In genomic region chr6:44234101-44235090, GRCh38 we compare ENCODE assay signal across 8 cellular contexts. TPM values are rescaled to one million over a fixed set of nuclear protein-coding genes. Genes with fewer than 3 reads are reported as not detected.
A peak's percentile ranks its signal among the peaks of the same experiment; 100 is the strongest.
DNase-seq lines count a peak whose midpoint lies in the region; ATAC-seq and TF ChIP-seq lines count a peak whose summit lies in the region.

No MANE protein-coding gene starts in this region.

- peak; percentile 68 for TF ChIP-seq RAD21 in Ishikawa (IDR thresholded peaks at IDR 0.05; ENCODE audit: low read depth)

- H3K27me3 Mint-ChIP-seq in Calu3 (ENCODE audit: unreplicated experiment) (no peaks in the 10 kb centered on the region), progenitor cell of endocrine pancreas (peaks cover 8% of the 10 kb centered on the region)
- H3K27me3 Mint-ChIP-seq in activated T-helper 17 cell treated with anti-CD3 and anti-CD28 coated beads, Interleukin-2, amount 50 U/mL, for 72 hours: no peaks in the 10 kb centered on the region
- no peaks in the 10 kb centered on the region for H3K27me3 Mint-ChIP-seq in activated T-helper 2 cell treated with anti-CD3 and anti-CD28 coated beads, Interferon-gamma antibody, Interleukin-2, Interleukin-4, amounts not matched to agents 10 μg/mL and 5 μg/mL and 100 μg/mL, durations not matched to agents 14 hours and 24 hours and 36 hours (ENCODE audit: low read depth)

- no peak for ATAC-seq in activated T-helper 17 cell treated with anti-CD3 and anti-CD28 coated beads, Interleukin-2, amount 50 U/mL, for 72 hours (replicated peaks)
- ATAC-seq in Right ventricle myocardium inferior (peak; percentile 59), GM21423 (IDR thresholded peaks at IDR 0.05; ENCODE audit: unreplicated experiment) (no peak)

- H3K4me3 Mint-ChIP-seq in Calu3 (ENCODE audit: low read depth, unreplicated experiment) (no peak overlapping the region), progenitor cell of endocrine pancreas (ENCODE audit: low read depth) (no peak overlapping the region)
- no peak overlapping the region for H3K4me3 Mint-ChIP-seq in activated T-helper 17 cell treated with anti-CD3 and anti-CD28 coated beads, Interleukin-2, amount 50 U/mL, for 72 hours
- no peak overlapping the region for H3K4me3 Mint-ChIP-seq in activated T-helper 2 cell treated with anti-CD3 and anti-CD28 coated beads, Interferon-gamma antibody, Interleukin-2, Interleukin-4, amounts not matched to agents 10 μg/mL and 5 μg/mL and 100 μg/mL, durations not matched to agents 14 hours and 24 hours and 36 hours (ENCODE audit: low read depth)

- TF ChIP-seq CTCF in Calu3 (IDR thresholded peaks at IDR 0.05; ENCODE audit: unreplicated experiment) (peak; percentile 91), progenitor cell of endocrine pancreas (IDR thresholded peaks at IDR 0.05; ENCODE audit: unreplicated experiment) (peak; percentile 76)

- no peak for TF ChIP-seq EP300 in Ishikawa (IDR thresholded peaks at IDR 0.05; ENCODE audit: borderline replicate concordance)

- intact Hi-C loops in Calu3 (cut with micrococcal nuclease; ENCODE audit: unreplicated experiment) (loop anchor here (5.0 kb wide), 1 partner anchor 137 kb away; no protein-coding TSS in a partner anchor), Right ventricle myocardium inferior (cut with DNase I) (loop anchor here (1.0 kb wide), 2 partner anchors 13 to 62 kb away; no protein-coding TSS in a partner anchor)
- intact Hi-C loops in activated T-helper 2 cell treated with anti-CD3 and anti-CD28 coated beads, Interferon-gamma antibody, Interleukin-2, Interleukin-4, amounts not matched to agents 10 μg/mL and 5 μg/mL and 100 μg/mL, durations not matched to agents 14 hours and 24 hours and 36 hours (cut with micrococcal nuclease): loop anchor here (10.0 kb wide), 1 partner anchor 140 kb away; no protein-coding TSS in a partner anchor

- no TSS peak for BruUV-seq in Calu3 (replicated peaks; lab: Mats Ljungman, UMichigan)

- DNase-seq in Calu3: peak; percentile 75
- peak; percentile 89 for DNase-seq in Right ventricle myocardium inferior (ENCODE audit: missing footprints)
- peak; percentile 42 for DNase-seq in progenitor cell of endocrine pancreas (ENCODE audit: low spot score, unreplicated experiment)
- no peak for DNase-seq in OCI-M2 (lab: John Stamatoyannopoulos, UW; ENCODE audit: unreplicated experiment)
- no peak for DNase-seq in activated T-helper 2 cell treated with anti-CD3 and anti-CD28 coated beads, Interferon-gamma antibody, Interleukin-2, Interleukin-4, amounts not matched to agents 10 μg/mL and 5 μg/mL and 100 μg/mL, durations not matched to agents 14 hours and 24 hours and 36 hours (ENCODE audit: low spot score)

- H3K9me3 Mint-ChIP-seq in Calu3 (ENCODE audit: low read depth, unreplicated experiment): no peaks in the 10 kb centered on the region
- no peaks in the 10 kb centered on the region for H3K9me3 Mint-ChIP-seq in activated T-helper 17 cell treated with anti-CD3 and anti-CD28 coated beads, Interleukin-2, amount 50 U/mL, for 72 hours
- H3K9me3 Mint-ChIP-seq in progenitor cell of endocrine pancreas (ENCODE audit: low read depth): no peaks in the 10 kb centered on the region
- H3K9me3 Mint-ChIP-seq in activated T-helper 2 cell treated with anti-CD3 and anti-CD28 coated beads, Interferon-gamma antibody, Interleukin-2, Interleukin-4, amounts not matched to agents 10 μg/mL and 5 μg/mL and 100 μg/mL, durations not matched to agents 14 hours and 24 hours and 36 hours: no peaks in the 10 kb centered on the region

- H3K27ac Mint-ChIP-seq in Calu3 (ENCODE audit: unreplicated experiment): no peak overlapping the region
- H3K27ac Mint-ChIP-seq in activated T-helper 17 cell treated with anti-CD3 and anti-CD28 coated beads, Interleukin-2, amount 50 U/mL, for 72 hours: peak overlapping the region; percentile 62
- H3K27ac Mint-ChIP-seq in progenitor cell of endocrine pancreas: peak overlapping the region; percentile 37
- no peak overlapping the region for H3K27ac Mint-ChIP-seq in activated T-helper 2 cell treated with anti-CD3 and anti-CD28 coated beads, Interferon-gamma antibody, Interleukin-2, Interleukin-4, amounts not matched to agents 10 μg/mL and 5 μg/mL and 100 μg/mL, durations not matched to agents 14 hours and 24 hours and 36 hours

- H3K4me1 Mint-ChIP-seq in Calu3 (ENCODE audit: low read depth, unreplicated experiment) (peaks cover 38% of the 10 kb centered on the region), progenitor cell of endocrine pancreas (ENCODE audit: low read depth) (peaks cover 10% of the 10 kb centered on the region)
- H3K4me1 Mint-ChIP-seq in activated T-helper 17 cell treated with anti-CD3 and anti-CD28 coated beads, Interleukin-2, amount 50 U/mL, for 72 hours: peaks cover 6% of the 10 kb centered on the region
- peaks cover 43% of the 10 kb centered on the region for H3K4me1 Mint-ChIP-seq in activated T-helper 2 cell treated with anti-CD3 and anti-CD28 coated beads, Interferon-gamma antibody, Interleukin-2, Interleukin-4, amounts not matched to agents 10 μg/mL and 5 μg/mL and 100 μg/mL, durations not matched to agents 14 hours and 24 hours and 36 hours (ENCODE audit: low read depth)

- CTCF ChIA-PET in Calu3 (lab: Charles Lee): interaction anchor here (0.6 to 2.0 kb wide), 6 partner anchors 10 to 540 kb away, joined by 3 to 12 read pairs (median 6); no protein-coding TSS in a partner anchor

- H3K36me3 Mint-ChIP-seq in Calu3 (ENCODE audit: insufficient read depth, unreplicated experiment): peaks cover 57% of the 10 kb centered on the region
- H3K36me3 Mint-ChIP-seq in activated T-helper 17 cell treated with anti-CD3 and anti-CD28 coated beads, Interleukin-2, amount 50 U/mL, for 72 hours (ENCODE audit: low read depth): peaks cover 49% of the 10 kb centered on the region
- H3K36me3 Mint-ChIP-seq in progenitor cell of endocrine pancreas (ENCODE audit: insufficient read depth): peaks cover 5% of the 10 kb centered on the region
- H3K36me3 Mint-ChIP-seq in activated T-helper 2 cell treated with anti-CD3 and anti-CD28 coated beads, Interferon-gamma antibody, Interleukin-2, Interleukin-4, amounts not matched to agents 10 μg/mL and 5 μg/mL and 100 μg/mL, durations not matched to agents 14 hours and 24 hours and 36 hours (ENCODE audit: low read depth): peaks cover 68% of the 10 kb centered on the region

TF ChIP-seq in Ishikawa, 13 proteins besides CTCF, POLR2A, EP300 and RAD21 (continues in another document):
- TF ChIP-seq NFIC (IDR thresholded peaks at IDR 0.05) (no peak; the same call in 1 of the 2 replicates), TEAD4 (IDR thresholded peaks at IDR 0.05) (peak; percentile 70), USF1 (IDR thresholded peaks at IDR 0.05) (no peak), ZBTB7A (IDR thresholded peaks at IDR 0.05; ENCODE audit: low read depth) (0 out of 2 replicates have a peak, but pooled peaks have one; percentile 48), CREB1 (IDR thresholded peaks at IDR 0.05; ENCODE audit: low read depth) (no peak), YY1 (IDR thresholded peaks at IDR 0.05; ENCODE audit: low read depth) (no peak), TAF1 (IDR thresholded peaks at IDR 0.05; ENCODE audit: low read depth) (no peak), TCF12 (IDR thresholded peaks at IDR 0.05; ENCODE audit: low read depth) (no peak; the same call in 1 of the 2 replicates)

RNA-seq across cellular contexts. Expression of gene SLC29A1, which starts 11.0 kb away (rescaled TPM):
- total RNA-seq in Calu3 (2022) (90.1 and 92.8 TPM in 2 replicates), Right ventricle myocardium inferior (170 TPM), progenitor cell of endocrine pancreas (24.1 and 26.2 TPM in 2 replicates)
- total RNA-seq in activated T-helper 17 cell treated with anti-CD3 and anti-CD28 coated beads, Interleukin-2, amount 50 U/mL, for 72 hours: 10 to 100 TPM; 40.8 to 80.8 TPM
- 125 and 134 TPM in 2 replicates for total RNA-seq in activated T-helper 2 cell treated with anti-CD3 and anti-CD28 coated beads, Interferon-gamma antibody, Interleukin-2, Interleukin-4, amounts not matched to agents 10 μg/mL and 5 μg/mL and 100 μg/mL, durations not matched to agents 14 hours and 24 hours and 36 hours

RNA-seq across cellular contexts. Expression of gene HSP90AB1, which starts 12.5 kb away (rescaled TPM):
- 2,072 and 2,073 TPM in 2 replicates for total RNA-seq in Calu3 (2022)
- 1,000 to 10,000 TPM; 1,019 to 1,822 TPM for total RNA-seq in activated T-helper 17 cell treated with anti-CD3 and anti-CD28 coated beads, Interleukin-2, amount 50 U/mL, for 72 hours
- total RNA-seq in Right ventricle myocardium inferior: 867 TPM
- total RNA-seq in progenitor cell of endocrine pancreas: 1,214 and 1,216 TPM in 2 replicates
- 2,402 and 2,404 TPM in 2 replicates for total RNA-seq in activated T-helper 2 cell treated with anti-CD3 and anti-CD28 coated beads, Interferon-gamma antibody, Interleukin-2, Interleukin-4, amounts not matched to agents 10 μg/mL and 5 μg/mL and 100 μg/mL, durations not matched to agents 14 hours and 24 hours and 36 hours

RNA-seq across cellular contexts. Expression of gene MYMX, which starts 17.7 kb away (rescaled TPM):
- total RNA-seq in Calu3 (2022) (not detected in 2 replicates), Right ventricle myocardium inferior (not detected), progenitor cell of endocrine pancreas (not detected in 2 replicates)
- not detected for total RNA-seq in activated T-helper 17 cell treated with anti-CD3 and anti-CD28 coated beads, Interleukin-2, amount 50 U/mL, for 72 hours
- not detected in 2 replicates for total RNA-seq in activated T-helper 2 cell treated with anti-CD3 and anti-CD28 coated beads, Interferon-gamma antibody, Interleukin-2, Interleukin-4, amounts not matched to agents 10 μg/mL and 5 μg/mL and 100 μg/mL, durations not matched to agents 14 hours and 24 hours and 36 hours

RNA-seq across cellular contexts. Expression of gene SLC35B2, which starts 22.9 kb away (rescaled TPM):
- total RNA-seq in Calu3 (2022): 129 and 143 TPM in 2 replicates
- 10 to 100 TPM; 16.5 to 22.3 TPM for total RNA-seq in activated T-helper 17 cell treated with anti-CD3 and anti-CD28 coated beads, Interleukin-2, amount 50 U/mL, for 72 hours
- total RNA-seq in Right ventricle myocardium inferior: 21.3 TPM
- 45.9 and 50.3 TPM in 2 replicates for total RNA-seq in progenitor cell of endocrine pancreas
- total RNA-seq in activated T-helper 2 cell treated with anti-CD3 and anti-CD28 coated beads, Interferon-gamma antibody, Interleukin-2, Interleukin-4, amounts not matched to agents 10 μg/mL and 5 μg/mL and 100 μg/mL, durations not matched to agents 14 hours and 24 hours and 36 hours: 27.6 and 29.6 TPM in 2 replicates

RNA-seq across cellular contexts. Expression of gene NFKBIE, which starts 31.0 kb away (rescaled TPM):
- total RNA-seq in Calu3 (2022): 32.7 and 37.8 TPM in 2 replicates
- total RNA-seq in activated T-helper 17 cell treated with anti-CD3 and anti-CD28 coated beads, Interleukin-2, amount 50 U/mL, for 72 hours: 10 to 100 TPM; 20.5 to 26.9 TPM
- 2.4 TPM for total RNA-seq in Right ventricle myocardium inferior
- total RNA-seq in progenitor cell of endocrine pancreas: 7.1 TPM in 2 replicates
- total RNA-seq in activated T-helper 2 cell treated with anti-CD3 and anti-CD28 coated beads, Interferon-gamma antibody, Interleukin-2, Interleukin-4, amounts not matched to agents 10 μg/mL and 5 μg/mL and 100 μg/mL, durations not matched to agents 14 hours and 24 hours and 36 hours: 23.8 and 25.1 TPM in 2 replicates

Comparison
In these comparisons a context has a peak if more than half of its experiments do, and no peak if none do; other contexts are left out.
1. DNase-seq: peak in Calu3 (single experiment), Right ventricle myocardium inferior (single experiment) and progenitor cell of endocrine pancreas (single experiment); none in OCI-M2 (single experiment) and activated T-helper 2 cell treated with anti-CD3 and anti-CD28 coated beads, Interferon-gamma antibody, Interleukin-2, Interleukin-4, amounts not matched to agents 10 μg/mL and 5 μg/mL and 100 μg/mL, durations not matched to agents 14 hours and 24 hours and 36 hours (single experiment).
2. H3K27ac Mint-ChIP-seq: peak in activated T-helper 17 cell treated with anti-CD3 and anti-CD28 coated beads, Interleukin-2, amount 50 U/mL, for 72 hours (single experiment) and progenitor cell of endocrine pancreas (single experiment); none in Calu3 (single experiment) and activated T-helper 2 cell treated with anti-CD3 and anti-CD28 coated beads, Interferon-gamma antibody, Interleukin-2, Interleukin-4, amounts not matched to agents 10 μg/mL and 5 μg/mL and 100 μg/mL, durations not matched to agents 14 hours and 24 hours and 36 hours (single experiment).